In genomic region chr17:77373298-77374169, GRCh38 we compare ENCODE assay signal across 7 cellular contexts.
DNase-seq lines count a peak whose midpoint lies in the region; ATAC-seq and TF ChIP-seq lines count a peak whose summit lies in the region.

No MANE protein-coding gene starts in this region.

- peaks cover 33% of the 10 kb centered on the region for H3K36me3 Mint-ChIP-seq in activated naive CD4-positive, alpha-beta T cell treated with anti-CD3 and anti-CD28 coated beads, Interleukin-2, amount 10 ng/mL, durations not matched to agents 7 days and 5 days

- H3K9me3 ChIP-seq in HUES64 (ENCODE audit: insufficient read depth, low read depth, low read length) (no peaks in the 10 kb centered on the region), right atrium auricular region (no peaks in the 10 kb centered on the region), sigmoid colon (no peaks in the 10 kb centered on the region)

- H3K4me1 ChIP-seq in HUES64 (ENCODE audit: insufficient read depth, low read length): peaks cover 41% of the 10 kb centered on the region
- H3K4me1 ChIP-seq in right atrium auricular region: peaks cover 0 to 74% of the 10 kb centered on the region in 2 donors
- H3K4me1 ChIP-seq in sigmoid colon: peaks cover 0 to 77% (median 67%) of the 10 kb centered on the region in 4 donors

- no peaks in the 10 kb centered on the region for H3K27me3 ChIP-seq in HUES64 (ENCODE audit: insufficient read depth, low read length)
- no peaks in the 10 kb centered on the region for H3K27me3 ChIP-seq in right atrium auricular region
- no peaks in the 10 kb centered on the region for H3K27me3 ChIP-seq in sigmoid colon

- peak overlapping the region; percentile 100 for H3K4me3 Mint-ChIP-seq in activated naive CD4-positive, alpha-beta T cell treated with anti-CD3 and anti-CD28 coated beads, Interleukin-2, amount 10 ng/mL, durations not matched to agents 7 days and 5 days

- peaks cover 13% of the 10 kb centered on the region for H3K27me3 Mint-ChIP-seq in activated naive CD4-positive, alpha-beta T cell treated with anti-CD3 and anti-CD28 coated beads, Interleukin-2, amount 10 ng/mL, durations not matched to agents 7 days and 5 days

- H3K4me3 ChIP-seq in HUES64 (ENCODE audit: low read length) (peak overlapping the region; percentile 89), right atrium auricular region (peak overlapping the region; percentile 71 to 84), sigmoid colon (peak overlapping the region; percentile 83 to 99 (median 89))

- H3K9ac ChIP-seq in HUES64 (ENCODE audit: low read depth, low read length): peak overlapping the region; percentile 85

- intact Hi-C loops in sigmoid colon (cut with DNase I): loop anchor here (2.0 to 5.0 kb wide), 3 partner anchors 41 to 104 kb away; no protein-coding TSS in a partner anchor

- ATAC-seq in GM18511 (IDR thresholded peaks at IDR 0.05; ENCODE audit: unreplicated experiment) (peak; percentile 11), GM21515 (IDR thresholded peaks at IDR 0.05; ENCODE audit: unreplicated experiment) (no peak), HG02678 (IDR thresholded peaks at IDR 0.05; ENCODE audit: unreplicated experiment) (no peak)

- H3K27ac ChIP-seq in HUES64 (ENCODE audit: low read depth, low read length) (peak overlapping the region; percentile 75), right atrium auricular region (peak overlapping the region; percentile 90 to 92), sigmoid colon (peak overlapping the region; percentile 95 to 99 (median 99))

- no peak for TF ChIP-seq POLR2A in sigmoid colon (IDR thresholded peaks at IDR 0.05)

- CTCF ChIA-PET in activated naive CD4-positive, alpha-beta T cell treated with anti-CD3 and anti-CD28 coated beads, Interleukin-2, amount 10 ng/mL, durations not matched to agents 7 days and 5 days (lab: Charles Lee): interaction anchor here (0.9 to 5.0 kb wide), 7 partner anchors 17 to 48 kb away, joined by 3 to 38 read pairs (median 4); no protein-coding TSS in a partner anchor

- peaks cover 67% of the 10 kb centered on the region for H3K4me1 Mint-ChIP-seq in activated naive CD4-positive, alpha-beta T cell treated with anti-CD3 and anti-CD28 coated beads, Interleukin-2, amount 10 ng/mL, durations not matched to agents 7 days and 5 days

- peak; percentile 71 for DNase-seq in activated naive CD4-positive, alpha-beta T cell treated with anti-CD3 and anti-CD28 coated beads, Interleukin-2, amount 10 ng/mL, durations not matched to agents 7 days and 5 days
- no peak for DNase-seq in right atrium auricular region (ENCODE audit: low spot score)
- DNase-seq in sigmoid colon: peak; percentile 77

- no peak for TF ChIP-seq EP300 in sigmoid colon (IDR thresholded peaks at IDR 0.05)

- peak overlapping the region; percentile 97 for H3K27ac Mint-ChIP-seq in activated naive CD4-positive, alpha-beta T cell treated with anti-CD3 and anti-CD28 coated beads, Interleukin-2, amount 10 ng/mL, durations not matched to agents 7 days and 5 days

- no peaks in the 10 kb centered on the region for H3K36me3 ChIP-seq in HUES64 (ENCODE audit: insufficient read depth, low read length)
- H3K36me3 ChIP-seq in right atrium auricular region: no peaks in the 10 kb centered on the region
- no peaks in the 10 kb centered on the region for H3K36me3 ChIP-seq in sigmoid colon

- no peak for TF ChIP-seq CTCF in right atrium auricular region (IDR thresholded peaks at IDR 0.05)
- TF ChIP-seq CTCF in sigmoid colon (IDR thresholded peaks at IDR 0.05): no peak

- under 1% methylated on average over 88 of the region's 90 CpGs for WGBS in HUES64
- 1 to 13% methylated on average over 90 of the region's 90 CpGs for WGBS in sigmoid colon, 2 donors

- no peaks in the 10 kb centered on the region for H3K9me3 Mint-ChIP-seq in activated naive CD4-positive, alpha-beta T cell treated with anti-CD3 and anti-CD28 coated beads, Interleukin-2, amount 10 ng/mL, durations not matched to agents 7 days and 5 days
